In genomic region chr20:1185316-1185741, GRCh38 we compare ENCODE assay signal across 9 cellular contexts. TPM values are rescaled to one million over a fixed set of nuclear protein-coding genes. Genes with fewer than 3 reads are reported as not detected.
DNase-seq lines count a peak whose midpoint lies in the region; ATAC-seq and TF ChIP-seq lines count a peak whose summit lies in the region.
"Had no signal": no experiment of that assay in that cellular context is flagged by ENCODE, and none has a peak within 500 bp of the region (broad histone marks: within the 10 kb centered on the region; RNA-seq: fewer than 3 reads in every experiment).

No MANE protein-coding gene starts in this region.

- peaks cover 27% of the 10 kb centered on the region for H3K27me3 Mint-ChIP-seq in activated T-cell treated with anti-CD3 and anti-CD28 coated beads, Interleukin-2, amount 50 U/mL, for 4 hours (ENCODE audit: low read depth)
- peaks cover 44% of the 10 kb centered on the region for H3K27me3 Mint-ChIP-seq in activated naive CD4-positive, alpha-beta T cell treated with anti-CD3 and anti-CD28 coated beads, Interleukin-2, amount 10 ng/mL, durations not matched to agents 7 days and 5 days

- no peak overlapping the region for H3K27ac Mint-ChIP-seq in activated naive CD4-positive, alpha-beta T cell treated with anti-CD3 and anti-CD28 coated beads, Interleukin-2, amount 10 ng/mL, durations not matched to agents 7 days and 5 days

- H3K4me1 Mint-ChIP-seq in activated T-cell treated with anti-CD3 and anti-CD28 coated beads, Interleukin-2, amount 50 U/mL, for 4 hours (ENCODE audit: low read depth): peaks cover 8% of the 10 kb centered on the region
- H3K4me1 Mint-ChIP-seq in activated naive CD4-positive, alpha-beta T cell treated with anti-CD3 and anti-CD28 coated beads, Interleukin-2, amount 10 ng/mL, durations not matched to agents 7 days and 5 days: peaks cover 11% of the 10 kb centered on the region

- peaks cover 37% of the 10 kb centered on the region for H3K27me3 ChIP-seq in iPS-18a (ENCODE audit: control insufficient read depth, insufficient read depth, low read length)
- no peaks in the 10 kb centered on the region for H3K27me3 ChIP-seq in upper lobe of right lung

- CTCF ChIA-PET in activated naive CD4-positive, alpha-beta T cell treated with anti-CD3 and anti-CD28 coated beads, Interleukin-2, amount 10 ng/mL, durations not matched to agents 7 days and 5 days (lab: Charles Lee): interaction anchor here (0.7 to 3.3 kb wide), 3 partner anchors 9 to 77 kb away, joined by 4 to 14 read pairs (median 4); no protein-coding TSS in a partner anchor

- H3K27ac ChIP-seq in iPS-18a (ENCODE audit: low read length) (no peak overlapping the region), upper lobe of right lung (no peak overlapping the region)

- DNase-seq in activated T-cell treated with anti-CD3 and anti-CD28 coated beads, Interleukin-2, amount 50 U/mL, for 4 hours: no peak
- DNase-seq in activated T-cell treated with anti-CD3 and anti-CD28 coated beads for 4 hours: no peak
- no peak for DNase-seq in activated naive CD4-positive, alpha-beta T cell treated with anti-CD3 and anti-CD28 coated beads, Interleukin-2, amount 10 ng/mL, durations not matched to agents 7 days and 5 days
- no peak for DNase-seq in upper lobe of right lung
- DNase-seq in NOMO-1 (lab: John Stamatoyannopoulos, UW; ENCODE audit: unreplicated experiment in 2 of 2): no peak

- intact Hi-C loops in upper lobe of right lung (cut with DNase I): no loop called here

- H3K4me3 ChIP-seq in iPS-18a (ENCODE audit: low read length) (peak overlapping the region; percentile 51), upper lobe of right lung (peak overlapping the region; percentile 53)

- H3K4me1 ChIP-seq in iPS-18a (ENCODE audit: control insufficient read depth, low read depth, low read length) (peaks cover 12% of the 10 kb centered on the region), upper lobe of right lung (no peaks in the 10 kb centered on the region)

- TF ChIP-seq CTCF in upper lobe of right lung (IDR thresholded peaks at IDR 0.05): no peak

- peak; percentile 57 to 59 for ATAC-seq in activated T-cell treated with anti-CD3 and anti-CD28 coated beads, Interleukin-2, amount 50 U/mL, for 4 hours
- ATAC-seq in upper lobe of right lung (peak; percentile 23), GM19023 (IDR thresholded peaks at IDR 0.05; ENCODE audit: unreplicated experiment) (no peak), HG02798 (IDR thresholded peaks at IDR 0.05; ENCODE audit: poor library complexity, unreplicated experiment) (no peak)

- no peaks in the 10 kb centered on the region for H3K36me3 Mint-ChIP-seq in activated T-cell treated with anti-CD3 and anti-CD28 coated beads, Interleukin-2, amount 50 U/mL, for 4 hours (ENCODE audit: insufficient read depth)
- no peaks in the 10 kb centered on the region for H3K36me3 Mint-ChIP-seq in activated naive CD4-positive, alpha-beta T cell treated with anti-CD3 and anti-CD28 coated beads, Interleukin-2, amount 10 ng/mL, durations not matched to agents 7 days and 5 days

- H3K9me3 Mint-ChIP-seq in activated T-cell treated with anti-CD3 and anti-CD28 coated beads, Interleukin-2, amount 50 U/mL, for 4 hours: no peaks in the 10 kb centered on the region
- no peaks in the 10 kb centered on the region for H3K9me3 Mint-ChIP-seq in activated naive CD4-positive, alpha-beta T cell treated with anti-CD3 and anti-CD28 coated beads, Interleukin-2, amount 10 ng/mL, durations not matched to agents 7 days and 5 days

- H3K9me3 ChIP-seq in iPS-18a (ENCODE audit: control insufficient read depth, low read depth, low read length) (no peaks in the 10 kb centered on the region), upper lobe of right lung (no peaks in the 10 kb centered on the region)

- no peak overlapping the region for H3K4me3 Mint-ChIP-seq in activated T-cell treated with anti-CD3 and anti-CD28 coated beads, Interleukin-2, amount 50 U/mL, for 4 hours
- peak overlapping the region; percentile 33 for H3K4me3 Mint-ChIP-seq in activated naive CD4-positive, alpha-beta T cell treated with anti-CD3 and anti-CD28 coated beads, Interleukin-2, amount 10 ng/mL, durations not matched to agents 7 days and 5 days

- H3K9ac ChIP-seq in iPS-18a (ENCODE audit: low read length): no peak overlapping the region

- no peaks in the 10 kb centered on the region for H3K36me3 ChIP-seq in iPS-18a (ENCODE audit: control insufficient read depth, low read depth, low read length)
- H3K36me3 ChIP-seq in upper lobe of right lung: no peaks in the 10 kb centered on the region

RNA-seq across cellular contexts. Expression of gene TMEM74B, which starts 0.5 kb away (rescaled TPM):
- not detected for total RNA-seq in activated T-cell treated with anti-CD3 and anti-CD28 coated beads, Interleukin-2, amount 50 U/mL, for 4 hours
- total RNA-seq in upper lobe of right lung: 6.1 TPM

RNA-seq across cellular contexts. Expression of gene C20orf202, which starts 17.9 kb away (rescaled TPM):
- not detected for total RNA-seq in activated T-cell treated with anti-CD3 and anti-CD28 coated beads, Interleukin-2, amount 50 U/mL, for 4 hours
- 0.64 TPM for total RNA-seq in upper lobe of right lung
- total RNA-seq: lung microvascular endothelial cell had no signal

RNA-seq across cellular contexts. Expression of gene RAD21L1, which starts 40.5 kb away (rescaled TPM):
- under 1 TPM in 1 of 3 donors, not detected in 2; 0.71 TPM for total RNA-seq in activated T-cell treated with anti-CD3 and anti-CD28 coated beads, Interleukin-2, amount 50 U/mL, for 4 hours
- not detected for total RNA-seq in upper lobe of right lung
- total RNA-seq: lung microvascular endothelial cell had no signal

Comparison
In these comparisons a context has a peak if more than half of its experiments do, and no peak if none do; other contexts are left out.
1. ATAC-seq: peak in activated T-cell treated with anti-CD3 and anti-CD28 coated beads, Interleukin-2, amount 50 U/mL, for 4 hours (2 of 2) and upper lobe of right lung (single experiment); none in GM19023 (single experiment) and HG02798 (single experiment).